ENCODE assay signal across 1 cellular context in the genomic region with DNA sequence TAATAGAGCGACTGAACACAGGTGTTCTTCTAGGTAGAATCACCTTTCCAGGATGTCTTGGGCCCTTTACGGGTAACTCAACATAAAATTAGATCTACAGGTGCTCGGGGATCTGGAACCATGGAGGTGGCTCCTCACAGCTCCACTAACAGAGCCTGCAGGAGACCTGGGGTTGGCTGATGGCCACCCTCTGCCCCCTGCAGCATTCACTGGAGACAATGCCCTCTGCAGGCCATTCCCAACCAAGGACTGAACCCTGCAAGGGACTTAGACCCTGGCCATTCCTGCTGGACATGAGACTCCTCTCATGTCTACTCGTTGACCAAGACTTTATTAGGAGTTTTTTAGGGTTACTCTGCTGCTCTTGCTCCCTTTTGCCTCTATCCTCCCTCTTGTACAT.
TF ChIP-seq lines count a peak whose summit lies in the region.

No MANE protein-coding gene starts in this region.

TF ChIP-seq in HepG2, 621 proteins besides CTCF, POLR2A, EP300 and RAD21 (continued from another document and continues in another):
- TF ChIP-seq ZNF367 (CRISPR knock-in tag; IDR thresholded peaks at IDR 0.05; ENCODE audit: borderline replicate concordance) (no peak), ZIK1 (CRISPR knock-in tag; IDR thresholded peaks at IDR 0.05; ENCODE audit: borderline replicate concordance, low read depth) (no peak), ETV6 (CRISPR knock-in tag; conservative IDR thresholded peaks at IDR 0.05) (no peak), STAG1 (CRISPR knock-in tag; IDR thresholded peaks at IDR 0.05) (peak; percentile 77), SP2 (CRISPR knock-in tag; IDR thresholded peaks at IDR 0.05) (no peak), HNF4A (CRISPR knock-in tag; IDR thresholded peaks at IDR 0.05) (peak; percentile 56), HMG20B (CRISPR knock-in tag; conservative IDR thresholded peaks at IDR 0.05) (no peak), ARID2 (CRISPR knock-in tag; IDR thresholded peaks at IDR 0.05; ENCODE audit: borderline replicate concordance) (no peak), CHD2 (IDR thresholded peaks at IDR 0.05; ENCODE audit: low read depth, low read length) (no peak), ZNF274 (CRISPR knock-in tag; IDR thresholded peaks at IDR 0.05) (no peak), POLR2G (IDR thresholded peaks at IDR 0.05; ENCODE audit: low read depth, low read length) (no peak), TOE1 (CRISPR knock-in tag; IDR thresholded peaks at IDR 0.05) (0 out of 2 replicates have a peak, but pooled peaks have one; percentile 23), NFYB (CRISPR knock-in tag; IDR thresholded peaks at IDR 0.05) (no peak), ZNF652 (CRISPR knock-in tag; IDR thresholded peaks at IDR 0.05; ENCODE audit: borderline replicate concordance, low read depth) (no peak), FOSL1 (CRISPR knock-in tag; IDR thresholded peaks at IDR 0.05; ENCODE audit: borderline replicate concordance) (no peak), ZNF253 (CRISPR knock-in tag; IDR thresholded peaks at IDR 0.05; ENCODE audit: borderline replicate concordance) (no peak), THYN1 (CRISPR knock-in tag; IDR thresholded peaks at IDR 0.05; ENCODE audit: borderline replicate concordance, low read depth) (no peak), ZNF7 (CRISPR knock-in tag; IDR thresholded peaks at IDR 0.05) (no peak), HNRNPL (IDR thresholded peaks at IDR 0.05; ENCODE audit: low read depth, low read length) (no peak), CBX1 (IDR thresholded peaks at IDR 0.05; ENCODE audit: low read depth) (no peak), ZNF619 (CRISPR knock-in tag; IDR thresholded peaks at IDR 0.05) (no peak), ZMAT3 (CRISPR knock-in tag; conservative IDR thresholded peaks at IDR 0.05) (no peak), ZNF264 (CRISPR knock-in tag; IDR thresholded peaks at IDR 0.05) (0 out of 2 replicates have a peak, but pooled peaks have one; percentile 29), KLF12 (CRISPR knock-in tag; IDR thresholded peaks at IDR 0.05; ENCODE audit: borderline replicate concordance) (no peak), HMGA1 (CRISPR knock-in tag; conservative IDR thresholded peaks at IDR 0.05) (no peak), ZNF766 (CRISPR knock-in tag; IDR thresholded peaks at IDR 0.05; ENCODE audit: borderline replicate concordance) (no peak), ZNF792 (CRISPR knock-in tag; IDR thresholded peaks at IDR 0.05) (no peak)
- TF ChIP-seq, protein P1, sequence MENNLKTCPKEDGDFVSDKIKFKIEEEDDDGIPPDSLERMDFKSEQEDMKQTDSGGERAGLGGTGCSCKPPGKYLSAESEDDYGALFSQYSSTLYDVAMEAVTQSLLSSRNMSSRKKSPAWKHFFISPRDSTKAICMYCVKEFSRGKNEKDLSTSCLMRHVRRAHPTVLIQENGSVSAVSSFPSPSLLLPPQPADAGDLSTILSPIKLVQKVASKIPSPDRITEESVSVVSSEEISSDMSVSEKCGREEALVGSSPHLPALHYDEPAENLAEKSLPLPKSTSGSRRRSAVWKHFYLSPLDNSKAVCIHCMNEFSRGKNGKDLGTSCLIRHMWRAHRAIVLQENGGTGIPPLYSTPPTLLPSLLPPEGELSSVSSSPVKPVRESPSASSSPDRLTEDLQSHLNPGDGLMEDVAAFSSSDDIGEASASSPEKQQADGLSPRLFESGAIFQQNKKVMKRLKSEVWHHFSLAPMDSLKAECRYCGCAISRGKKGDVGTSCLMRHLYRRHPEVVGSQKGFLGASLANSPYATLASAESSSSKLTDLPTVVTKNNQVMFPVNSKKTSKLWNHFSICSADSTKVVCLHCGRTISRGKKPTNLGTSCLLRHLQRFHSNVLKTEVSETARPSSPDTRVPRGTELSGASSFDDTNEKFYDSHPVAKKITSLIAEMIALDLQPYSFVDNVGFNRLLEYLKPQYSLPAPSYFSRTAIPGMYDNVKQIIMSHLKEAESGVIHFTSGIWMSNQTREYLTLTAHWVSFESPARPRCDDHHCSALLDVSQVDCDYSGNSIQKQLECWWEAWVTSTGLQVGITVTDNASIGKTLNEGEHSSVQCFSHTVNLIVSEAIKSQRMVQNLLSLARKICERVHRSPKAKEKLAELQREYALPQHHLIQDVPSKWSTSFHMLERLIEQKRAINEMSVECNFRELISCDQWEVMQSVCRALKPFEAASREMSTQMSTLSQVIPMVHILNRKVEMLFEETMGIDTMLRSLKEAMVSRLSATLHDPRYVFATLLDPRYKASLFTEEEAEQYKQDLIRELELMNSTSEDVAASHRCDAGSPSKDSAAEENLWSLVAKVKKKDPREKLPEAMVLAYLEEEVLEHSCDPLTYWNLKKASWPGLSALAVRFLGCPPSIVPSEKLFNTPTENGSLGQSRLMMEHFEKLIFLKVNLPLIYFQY (CRISPR knock-in tag; IDR thresholded peaks at IDR 0.05; ENCODE audit: borderline replicate concordance) = no peak
- TF ChIP-seq, protein P2, sequence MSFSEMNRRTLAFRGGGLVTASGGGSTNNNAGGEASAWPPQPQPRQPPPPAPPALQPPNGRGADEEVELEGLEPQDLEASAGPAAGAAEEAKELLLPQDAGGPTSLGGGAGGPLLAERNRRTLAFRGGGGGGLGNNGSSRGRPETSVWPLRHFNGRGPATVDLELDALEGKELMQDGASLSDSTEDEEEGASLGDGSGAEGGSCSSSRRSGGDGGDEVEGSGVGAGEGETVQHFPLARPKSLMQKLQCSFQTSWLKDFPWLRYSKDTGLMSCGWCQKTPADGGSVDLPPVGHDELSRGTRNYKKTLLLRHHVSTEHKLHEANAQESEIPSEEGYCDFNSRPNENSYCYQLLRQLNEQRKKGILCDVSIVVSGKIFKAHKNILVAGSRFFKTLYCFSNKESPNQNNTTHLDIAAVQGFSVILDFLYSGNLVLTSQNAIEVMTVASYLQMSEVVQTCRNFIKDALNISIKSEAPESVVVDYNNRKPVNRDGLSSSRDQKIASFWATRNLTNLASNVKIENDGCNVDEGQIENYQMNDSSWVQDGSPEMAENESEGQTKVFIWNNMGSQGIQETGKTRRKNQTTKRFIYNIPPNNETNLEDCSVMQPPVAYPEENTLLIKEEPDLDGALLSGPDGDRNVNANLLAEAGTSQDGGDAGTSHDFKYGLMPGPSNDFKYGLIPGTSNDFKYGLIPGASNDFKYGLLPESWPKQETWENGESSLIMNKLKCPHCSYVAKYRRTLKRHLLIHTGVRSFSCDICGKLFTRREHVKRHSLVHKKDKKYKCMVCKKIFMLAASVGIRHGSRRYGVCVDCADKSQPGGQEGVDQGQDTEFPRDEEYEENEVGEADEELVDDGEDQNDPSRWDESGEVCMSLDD (CRISPR knock-in tag; IDR thresholded peaks at IDR 0.05; ENCODE audit: borderline replicate concordance) = 0 out of 2 replicates have a peak, but pooled peaks have one; percentile 16
- TF ChIP-seq, protein P3, sequence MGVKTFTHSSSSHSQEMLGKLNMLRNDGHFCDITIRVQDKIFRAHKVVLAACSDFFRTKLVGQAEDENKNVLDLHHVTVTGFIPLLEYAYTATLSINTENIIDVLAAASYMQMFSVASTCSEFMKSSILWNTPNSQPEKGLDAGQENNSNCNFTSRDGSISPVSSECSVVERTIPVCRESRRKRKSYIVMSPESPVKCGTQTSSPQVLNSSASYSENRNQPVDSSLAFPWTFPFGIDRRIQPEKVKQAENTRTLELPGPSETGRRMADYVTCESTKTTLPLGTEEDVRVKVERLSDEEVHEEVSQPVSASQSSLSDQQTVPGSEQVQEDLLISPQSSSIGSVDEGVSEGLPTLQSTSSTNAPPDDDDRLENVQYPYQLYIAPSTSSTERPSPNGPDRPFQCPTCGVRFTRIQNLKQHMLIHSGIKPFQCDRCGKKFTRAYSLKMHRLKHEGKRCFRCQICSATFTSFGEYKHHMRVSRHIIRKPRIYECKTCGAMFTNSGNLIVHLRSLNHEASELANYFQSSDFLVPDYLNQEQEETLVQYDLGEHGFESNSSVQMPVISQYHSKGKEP (CRISPR knock-in tag; IDR thresholded peaks at IDR 0.05) = no peak
- TF ChIP-seq, protein P4, sequence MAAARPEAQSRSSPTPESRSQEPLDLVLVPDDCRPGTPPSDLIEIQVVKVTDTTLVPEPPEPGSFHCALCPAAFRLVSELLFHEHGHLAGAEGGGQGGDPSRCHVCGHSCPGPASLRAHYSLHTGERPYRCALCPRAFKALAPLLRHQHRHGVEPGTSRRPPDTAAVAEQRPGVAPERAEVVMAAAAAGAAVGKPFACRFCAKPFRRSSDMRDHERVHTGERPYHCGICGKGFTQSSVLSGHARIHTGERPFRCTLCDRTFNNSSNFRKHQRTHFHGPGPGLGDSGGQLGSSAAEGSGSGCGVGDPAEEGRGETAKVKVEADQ (CRISPR knock-in tag; IDR thresholded peaks at IDR 0.05; ENCODE audit: borderline replicate concordance) = no peak
- TF ChIP-seq, protein P5, sequence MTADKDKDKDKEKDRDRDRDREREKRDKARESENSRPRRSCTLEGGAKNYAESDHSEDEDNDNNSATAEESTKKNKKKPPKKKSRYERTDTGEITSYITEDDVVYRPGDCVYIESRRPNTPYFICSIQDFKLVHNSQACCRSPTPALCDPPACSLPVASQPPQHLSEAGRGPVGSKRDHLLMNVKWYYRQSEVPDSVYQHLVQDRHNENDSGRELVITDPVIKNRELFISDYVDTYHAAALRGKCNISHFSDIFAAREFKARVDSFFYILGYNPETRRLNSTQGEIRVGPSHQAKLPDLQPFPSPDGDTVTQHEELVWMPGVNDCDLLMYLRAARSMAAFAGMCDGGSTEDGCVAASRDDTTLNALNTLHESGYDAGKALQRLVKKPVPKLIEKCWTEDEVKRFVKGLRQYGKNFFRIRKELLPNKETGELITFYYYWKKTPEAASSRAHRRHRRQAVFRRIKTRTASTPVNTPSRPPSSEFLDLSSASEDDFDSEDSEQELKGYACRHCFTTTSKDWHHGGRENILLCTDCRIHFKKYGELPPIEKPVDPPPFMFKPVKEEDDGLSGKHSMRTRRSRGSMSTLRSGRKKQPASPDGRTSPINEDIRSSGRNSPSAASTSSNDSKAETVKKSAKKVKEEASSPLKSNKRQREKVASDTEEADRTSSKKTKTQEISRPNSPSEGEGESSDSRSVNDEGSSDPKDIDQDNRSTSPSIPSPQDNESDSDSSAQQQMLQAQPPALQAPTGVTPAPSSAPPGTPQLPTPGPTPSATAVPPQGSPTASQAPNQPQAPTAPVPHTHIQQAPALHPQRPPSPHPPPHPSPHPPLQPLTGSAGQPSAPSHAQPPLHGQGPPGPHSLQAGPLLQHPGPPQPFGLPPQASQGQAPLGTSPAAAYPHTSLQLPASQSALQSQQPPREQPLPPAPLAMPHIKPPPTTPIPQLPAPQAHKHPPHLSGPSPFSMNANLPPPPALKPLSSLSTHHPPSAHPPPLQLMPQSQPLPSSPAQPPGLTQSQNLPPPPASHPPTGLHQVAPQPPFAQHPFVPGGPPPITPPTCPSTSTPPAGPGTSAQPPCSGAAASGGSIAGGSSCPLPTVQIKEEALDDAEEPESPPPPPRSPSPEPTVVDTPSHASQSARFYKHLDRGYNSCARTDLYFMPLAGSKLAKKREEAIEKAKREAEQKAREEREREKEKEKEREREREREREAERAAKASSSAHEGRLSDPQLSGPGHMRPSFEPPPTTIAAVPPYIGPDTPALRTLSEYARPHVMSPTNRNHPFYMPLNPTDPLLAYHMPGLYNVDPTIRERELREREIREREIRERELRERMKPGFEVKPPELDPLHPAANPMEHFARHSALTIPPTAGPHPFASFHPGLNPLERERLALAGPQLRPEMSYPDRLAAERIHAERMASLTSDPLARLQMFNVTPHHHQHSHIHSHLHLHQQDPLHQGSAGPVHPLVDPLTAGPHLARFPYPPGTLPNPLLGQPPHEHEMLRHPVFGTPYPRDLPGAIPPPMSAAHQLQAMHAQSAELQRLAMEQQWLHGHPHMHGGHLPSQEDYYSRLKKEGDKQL (CRISPR knock-in tag; IDR thresholded peaks at IDR 0.05; ENCODE audit: low read depth) = no peak
- TF ChIP-seq, protein P6, sequence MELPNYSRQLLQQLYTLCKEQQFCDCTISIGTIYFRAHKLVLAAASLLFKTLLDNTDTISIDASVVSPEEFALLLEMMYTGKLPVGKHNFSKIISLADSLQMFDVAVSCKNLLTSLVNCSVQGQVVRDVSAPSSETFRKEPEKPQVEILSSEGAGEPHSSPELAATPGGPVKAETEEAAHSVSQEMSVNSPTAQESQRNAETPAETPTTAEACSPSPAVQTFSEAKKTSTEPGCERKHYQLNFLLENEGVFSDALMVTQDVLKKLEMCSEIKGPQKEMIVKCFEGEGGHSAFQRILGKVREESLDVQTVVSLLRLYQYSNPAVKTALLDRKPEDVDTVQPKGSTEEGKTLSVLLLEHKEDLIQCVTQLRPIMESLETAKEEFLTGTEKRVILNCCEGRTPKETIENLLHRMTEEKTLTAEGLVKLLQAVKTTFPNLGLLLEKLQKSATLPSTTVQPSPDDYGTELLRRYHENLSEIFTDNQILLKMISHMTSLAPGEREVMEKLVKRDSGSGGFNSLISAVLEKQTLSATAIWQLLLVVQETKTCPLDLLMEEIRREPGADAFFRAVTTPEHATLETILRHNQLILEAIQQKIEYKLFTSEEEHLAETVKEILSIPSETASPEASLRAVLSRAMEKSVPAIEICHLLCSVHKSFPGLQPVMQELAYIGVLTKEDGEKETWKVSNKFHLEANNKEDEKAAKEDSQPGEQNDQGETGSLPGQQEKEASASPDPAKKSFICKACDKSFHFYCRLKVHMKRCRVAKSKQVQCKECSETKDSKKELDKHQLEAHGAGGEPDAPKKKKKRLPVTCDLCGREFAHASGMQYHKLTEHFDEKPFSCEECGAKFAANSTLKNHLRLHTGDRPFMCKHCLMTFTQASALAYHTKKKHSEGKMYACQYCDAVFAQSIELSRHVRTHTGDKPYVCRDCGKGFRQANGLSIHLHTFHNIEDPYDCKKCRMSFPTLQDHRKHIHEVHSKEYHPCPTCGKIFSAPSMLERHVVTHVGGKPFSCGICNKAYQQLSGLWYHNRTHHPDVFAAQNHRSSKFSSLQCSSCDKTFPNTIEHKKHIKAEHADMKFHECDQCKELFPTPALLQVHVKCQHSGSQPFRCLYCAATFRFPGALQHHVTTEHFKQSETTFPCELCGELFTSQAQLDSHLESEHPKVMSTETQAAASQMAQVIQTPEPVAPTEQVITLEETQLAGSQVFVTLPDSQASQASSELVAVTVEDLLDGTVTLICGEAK (IDR thresholded peaks at IDR 0.05) = no peak
- TF ChIP-seq, protein P6 (CRISPR knock-in tag; IDR thresholded peaks at IDR 0.05) = no peak
